In the genomic region with DNA sequence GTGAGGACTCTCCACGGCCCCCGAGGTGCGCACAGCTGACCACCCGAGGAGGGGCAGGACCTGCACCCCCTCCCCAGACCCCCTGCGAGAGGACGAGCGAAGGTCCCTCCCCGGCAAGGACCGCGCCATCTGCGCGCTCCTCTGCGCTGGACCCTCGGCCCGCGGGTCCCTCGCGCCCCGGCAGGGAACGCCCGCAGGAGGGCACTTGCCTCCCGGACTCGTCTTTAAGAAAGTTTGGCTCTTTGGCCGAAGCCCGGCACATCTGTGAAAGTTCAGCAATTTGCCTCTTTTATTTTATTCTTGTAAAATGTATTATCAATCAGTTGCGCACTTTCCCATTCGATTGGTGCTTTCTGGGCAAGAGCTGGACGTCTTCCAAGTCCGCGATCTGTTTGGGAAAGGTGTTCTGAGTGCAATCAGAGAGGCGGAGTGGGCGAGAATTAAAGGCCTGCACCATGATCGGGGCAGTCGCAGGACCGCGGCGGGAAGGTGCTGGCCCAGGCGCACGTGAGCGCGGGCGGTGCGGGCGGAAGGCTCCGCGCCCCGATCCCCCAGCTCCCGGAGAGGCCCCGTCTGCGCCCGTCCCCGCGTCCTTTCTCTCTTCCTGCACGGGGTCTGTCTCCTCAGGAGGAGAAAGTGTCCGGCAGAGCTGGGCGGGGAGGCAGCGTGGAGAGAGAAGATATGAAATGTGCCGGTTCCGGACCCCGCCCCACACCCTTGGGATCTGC, we compare ENCODE assay signal across 7 cellular contexts. TPM values are rescaled to one million over a fixed set of nuclear protein-coding genes. Genes with fewer than 3 reads are reported as not detected.
DNase-seq lines count a peak whose midpoint lies in the region; ATAC-seq and TF ChIP-seq lines count a peak whose summit lies in the region.

No MANE protein-coding gene starts in this region.

- H3K9me3 Mint-ChIP-seq in neural crest cell, result no peaks in the 10 kb centered on the region

- peak overlapping the region; percentile 23; the same call in 1 of the 2 replicates for H3K27ac ChIP-seq in VCaP

- peak overlapping the region; percentile 89 for H3K4me3 Mint-ChIP-seq in neural crest cell

- peaks cover 2% of the 10 kb centered on the region for H3K36me3 Mint-ChIP-seq in neural crest cell (ENCODE audit: low read depth)

- peaks cover 59% of the 10 kb centered on the region for H3K27me3 Mint-ChIP-seq in neural crest cell (ENCODE audit: low read depth)

- ATAC-seq in GM21528 (IDR thresholded peaks at IDR 0.05; ENCODE audit: low FRiP score, unreplicated experiment) (no peak), GM19324 (IDR thresholded peaks at IDR 0.05; ENCODE audit: low FRiP score, unreplicated experiment) (no peak)

- TF ChIP-seq CTCF in GM20000 (IDR thresholded peaks at IDR 0.05; ENCODE audit: extremely low read depth, missing control alignments) (no peak), VCaP (conservative IDR thresholded peaks at IDR 0.05) (no peak), neural crest cell (conservative IDR thresholded peaks at IDR 0.05) (no peak)

- no peak overlapping the region for H3K27ac Mint-ChIP-seq in neural crest cell (ENCODE audit: unreplicated experiment)

- H3K4me1 Mint-ChIP-seq in neural crest cell, result peaks cover 13% of the 10 kb centered on the region

- DNase-seq in GM20000 (ENCODE audit: low spot score) (peak; percentile 40), fibroblast of peridontal ligament (ENCODE audit: extremely low read depth) (peak; percentile 29), neural crest cell (ENCODE audit: low read depth, low spot score) (no peak), NCI-H1436 (lab: John Stamatoyannopoulos, UW) (no peak)

RNA-seq across cellular contexts. Expression of gene ALKAL2, which starts 1.6 kb away (rescaled TPM):
- 0.63 and 0.82 TPM in 2 replicates for total RNA-seq in neural crest cell

RNA-seq across cellular contexts. Expression of gene ACP1, which starts 24.8 kb away (rescaled TPM):
- 133 and 144 TPM in 2 replicates for total RNA-seq in neural crest cell

RNA-seq across cellular contexts. Expression of gene SH3YL1, which starts 25.7 kb away (rescaled TPM):
- 30.8 and 31.8 TPM in 2 replicates for total RNA-seq in neural crest cell

Comparison
In these comparisons a context has a peak if more than half of its experiments do, and no peak if none do; other contexts are left out.
1. DNase-seq: peak in GM20000 (single experiment) and fibroblast of peridontal ligament (single experiment); none in neural crest cell (single experiment) and NCI-H1436 (single experiment).